Comparison of ENCODE assay signal across 24 cellular contexts in genomic region chr7:72298912-72299311, GRCh38.
"Had no signal": no experiment of that assay in that cellular context is flagged by ENCODE, and none has a peak within 500 bp of the region (broad histone marks: within the 10 kb centered on the region; RNA-seq: fewer than 3 reads in every experiment).

No MANE protein-coding gene starts in this region.

- H3K9me3 Mint-ChIP-seq: dendritic cell treated with granulocyte-macrophage colony-stimulating factor and Interleukin-4, amounts not matched to agents 40 ng/mL and 50 ng/mL, for 4 days; endodermal cell; mesothelial cell of epicardium had no signal

- H3K4me3 Mint-ChIP-seq: dendritic cell treated with granulocyte-macrophage colony-stimulating factor and Interleukin-4, amounts not matched to agents 40 ng/mL and 50 ng/mL, for 4 days; effector memory CD8-positive, alpha-beta T cell; endodermal cell; mesothelial cell of epicardium; naive B cell had no signal

- DNase-seq: colonic mucosa; cortex of kidney; effector CD8-positive, alpha-beta T cell; effector memory CD8-positive, alpha-beta T cell; endodermal cell; erythroblast; esophagus squamous epithelium; foreskin fibroblast; foreskin melanocyte; gastrocnemius medialis; glutamatergic neuron; head of caudate nucleus; heart right ventricle; hippocampal formation; left cardiac atrium; left lung; left ventricle myocardium superior; lower lobe of right lung; mesenchymal stem cell; mucosa of descending colon; naive B cell had no signal

- H3K4me1 Mint-ChIP-seq: mesothelial cell of epicardium, naive B cell had no signal

- H3K27me3 Mint-ChIP-seq: dendritic cell treated with granulocyte-macrophage colony-stimulating factor and Interleukin-4, amounts not matched to agents 40 ng/mL and 50 ng/mL, for 4 days; effector memory CD8-positive, alpha-beta T cell had no signal

- H3K36me3 Mint-ChIP-seq: mesothelial cell of epicardium, naive B cell had no signal

- H3K27ac Mint-ChIP-seq: dendritic cell treated with granulocyte-macrophage colony-stimulating factor and Interleukin-4, amounts not matched to agents 40 ng/mL and 50 ng/mL, for 4 days; effector memory CD8-positive, alpha-beta T cell; endodermal cell; mesothelial cell of epicardium; naive B cell had no signal

- ATAC-seq: effector memory CD8-positive, alpha-beta T cell; esophagus mucosa; gastrocnemius medialis; heart right ventricle; left cardiac atrium; left lung; left ventricle myocardium superior; lower lobe of right lung; mucosa of descending colon had no signal
